ENCODE assay signal across 29 cellular contexts in the genomic region with DNA sequence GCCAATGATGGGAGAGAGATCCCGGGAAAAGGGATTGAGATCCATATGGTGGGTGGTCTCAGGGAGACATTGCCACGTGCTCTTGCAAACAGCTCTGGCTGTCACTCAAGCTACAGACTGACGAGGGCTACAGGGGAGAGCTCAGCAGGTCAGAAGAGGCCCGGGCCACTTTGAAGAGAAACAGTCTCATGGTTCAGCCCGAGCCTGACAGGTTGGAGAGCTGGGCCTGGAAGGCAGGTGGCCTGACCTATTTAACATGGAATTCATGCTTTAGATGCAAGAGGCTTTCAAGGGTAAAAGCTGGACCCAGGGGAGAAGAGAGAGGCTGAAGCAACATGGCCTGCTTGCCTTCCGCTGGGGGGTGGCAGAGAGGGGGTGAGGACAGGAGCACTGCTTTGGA.
"Had no signal": no experiment of that assay in that cellular context is flagged by ENCODE, and none has a peak within 500 bp of the region (broad histone marks: within the 10 kb centered on the region; RNA-seq: fewer than 3 reads in every experiment).

No MANE protein-coding gene starts in this region.

- H3K36me3 ChIP-seq: ascending aorta, Peyer's patch, SJCRH30 had no signal

- H3K27me3 ChIP-seq: ascending aorta, body of pancreas, Peyer's patch had no signal

- DNase-seq: activated CD4-positive, alpha-beta memory T cell treated with anti-CD3 and anti-CD28 coated beads, Interleukin-2, amount 10 ng/mL, durations not matched to agents 7 days and 5 days; activated CD4-positive, alpha-beta T cell treated with anti-CD3 and anti-CD28 coated beads for 36 hours; activated CD4-positive, alpha-beta T cell treated with anti-CD3 and anti-CD28 coated beads, Interleukin-2, amount 50 U/mL, for 1 hour; activated naive CD4-positive, alpha-beta T cell treated with anti-CD3 and anti-CD28 coated beads, Interleukin-2, amount 50 U/mL, for 16 hours; activated naive CD8-positive, alpha-beta T cell treated with anti-CD3 and anti-CD28 coated beads, Interleukin-2, amount 50 U/mL, for 24 hours; activated T-cell treated with anti-CD3 and anti-CD28 coated beads for 4 hours; activated T-cell treated with anti-CD3 and anti-CD28 coated beads, Interleukin-2, amount 50 U/mL, for 48 hours; amniotic stem cell; body of pancreas; central memory CD4-positive, alpha-beta T cell; Kasumi-1; NCI-H1048; NCI-H2029; NCI-H2107; NCI-H2171 treated with DMSO at 0.1 percent for 48 hours; NCI-H226; NCI-H526; NCI-H774; NK-92 treated with Interleukin-12 subunit alpha and Interleukin-12 subunit beta, amount 100 ng/mL, for 24 hours; Right ventricle myocardium superior; SJCRH30; SK-N-SH; T-helper 1 cell had no signal

- H3K9me3 ChIP-seq: ascending aorta, body of pancreas, Peyer's patch, SJCRH30, SK-N-SH had no signal

- H3K9ac ChIP-seq: SK-N-SH had no signal

- H3K4me1 ChIP-seq: ascending aorta, body of pancreas, Peyer's patch, SJCRH30 had no signal

- H3K4me3 ChIP-seq: ascending aorta, body of pancreas, Peyer's patch, SJCRH30 had no signal

- FAIRE-seq: bronchial epithelial cell had no signal

- ATAC-seq: activated CD4-positive, alpha-beta T cell treated with anti-CD3 and anti-CD28 coated beads for 36 hours; activated naive CD8-positive, alpha-beta T cell treated with anti-CD3 and anti-CD28 coated beads, Interleukin-2, amount 50 U/mL, for 24 hours; activated T-helper 17 cell treated with anti-CD3 and anti-CD28 coated beads, Interleukin-2, amount 50 U/mL, for 72 hours; body of pancreas had no signal

- H3K4me2 ChIP-seq: SK-N-SH had no signal

- H3K27ac ChIP-seq: ascending aorta, body of pancreas, Peyer's patch, RWPE1, SJCRH30, VCaP had no signal
